ENCODE assay signal across 10 cellular contexts in the genomic region with DNA sequence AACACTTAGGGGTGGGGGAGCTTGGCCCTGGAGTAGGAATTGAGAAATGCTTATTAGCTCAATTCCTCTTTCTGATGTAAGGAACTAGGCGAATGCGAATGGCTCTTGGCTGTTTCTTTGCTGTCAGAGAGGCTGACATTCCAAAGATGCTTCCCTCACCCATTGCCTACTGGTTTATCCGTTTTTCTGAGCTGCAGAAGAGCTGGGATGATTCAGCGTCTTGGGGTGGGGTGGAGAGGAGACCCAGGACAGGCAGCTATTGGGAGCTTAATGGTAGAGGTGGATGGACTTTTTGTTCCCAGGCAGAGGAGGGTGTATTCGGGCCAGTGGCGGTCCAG. TPM values are rescaled to one million over a fixed set of nuclear protein-coding genes. Genes with fewer than 3 reads are reported as not detected.
DNase-seq lines count a peak whose midpoint lies in the region; ATAC-seq, FAIRE-seq and TF ChIP-seq lines count a peak whose summit lies in the region.
"Had no signal": no experiment of that assay in that cellular context is flagged by ENCODE, and none has a peak within 500 bp of the region (broad histone marks: within the 10 kb centered on the region; RNA-seq: fewer than 3 reads in every experiment).

No MANE protein-coding gene starts in this region.

- H3K4me2 ChIP-seq in Karpas-422 (ENCODE audit: low read depth, low read length, poor library complexity, severe bottlenecking) = no peak overlapping the region

- FAIRE-seq in GM12891 (lab: Jason Lieb, UNC) = no peak
- FAIRE-seq: endothelial cell of umbilical vein, TTC549 had no signal

- ATAC-seq in body of pancreas (peak; percentile 37), thoracic aorta (ENCODE audit: insufficient number of reproducible peaks, low FRiP score, low read depth) (no peak)

- no peaks in the 10 kb centered on the region for H3K9me3 ChIP-seq in body of pancreas
- H3K9me3 ChIP-seq in thoracic aorta = no peaks in the 10 kb centered on the region
- H3K9me3 ChIP-seq in Karpas-422 (ENCODE audit: low read length) = no peaks in the 10 kb centered on the region

- no peak overlapping the region for H2AFZ ChIP-seq in Karpas-422 (ENCODE audit: low read length)

- H3K79me2 ChIP-seq in Karpas-422 (ENCODE audit: low read length) = peaks cover 27% of the 10 kb centered on the region

- no peak overlapping the region for H3K4me3 ChIP-seq in body of pancreas
- no peak overlapping the region for H3K4me3 ChIP-seq in thoracic aorta
- no peak overlapping the region for H3K4me3 ChIP-seq in Karpas-422 (ENCODE audit: low read length)

- no peaks in the 10 kb centered on the region for H3K27me3 ChIP-seq in body of pancreas
- no peaks in the 10 kb centered on the region for H3K27me3 ChIP-seq in thoracic aorta (replicated peaks; ENCODE audit: insufficient read depth)
- H3K27me3 ChIP-seq in Karpas-422 (ENCODE audit: low read length) = no peaks in the 10 kb centered on the region

- H3K27ac ChIP-seq in body of pancreas = no peak overlapping the region
- H3K27ac ChIP-seq in thoracic aorta = peak overlapping the region; percentile 28 to 50
- H3K27ac ChIP-seq in Karpas-422 (ENCODE audit: low read length) = no peak overlapping the region

- WGBS in body of pancreas, 2 donors = 70 to 72% methylated on average over 6 of the region's 6 CpGs

- peaks cover 8% of the 10 kb centered on the region; the same call in 1 of the 2 replicates for H4K20me1 ChIP-seq in Karpas-422 (ENCODE audit: insufficient read depth, low read depth, low read length)

- in situ Hi-C loops in KBM-7 (cut with MboI; ENCODE audit: low pct_unique_long_range_greater_than_20kb, low sequenced_read_pairs) = no loop called here

- no peak overlapping the region for H3K9ac ChIP-seq in Karpas-422 (ENCODE audit: low read length)

- intact Hi-C loops in body of pancreas (cut with DNase I) = no loop called here

- DNase-seq in KBM-7 (peak; percentile 56), body of pancreas (peak in 1 of 4 donors; percentile 56), kidney tubule cell (ENCODE audit: low spot score) (peak; percentile 24), thoracic aorta (ENCODE audit: low spot score) (no peak), Karpas-422 (no peak), NCI-H446 treated with DMSO at 0.1 percent for 48 hours (lab: John Stamatoyannopoulos, UW) (no peak), GM12891 (ENCODE audit: insufficient read length, low spot score) (no peak)
- no peak for DNase-seq in activated CD8-positive, alpha-beta memory T cell treated with anti-CD3 and anti-CD28 coated beads for 24 hours

- H3K36me3 ChIP-seq in body of pancreas (replicated peaks in 1 of 2; ENCODE audit: insufficient read depth in 1 of 2, low read depth in 2 of 2) (peaks cover 0 to 1% of the 10 kb centered on the region in 2 donors), thoracic aorta (peaks cover 17% of the 10 kb centered on the region), Karpas-422 (ENCODE audit: insufficient read depth, low read length) (peaks cover 6% of the 10 kb centered on the region; the same call in 1 of the 2 replicates)

- TF ChIP-seq POLR2A in body of pancreas (IDR thresholded peaks at IDR 0.05) = no peak
- no peak for TF ChIP-seq POLR2A in GM12891 (IDR thresholded peaks at IDR 0.05; ENCODE audit: low read depth, low read length)

- H3K9me2 ChIP-seq in Karpas-422 (replicated peaks; ENCODE audit: insufficient read depth, low read length) = no peaks in the 10 kb centered on the region

- peaks cover 9% of the 10 kb centered on the region for H3K4me1 ChIP-seq in body of pancreas
- H3K4me1 ChIP-seq in thoracic aorta (ENCODE audit: control insufficient read depth in 1 of 2, low read depth in 2 of 2) = peaks cover 36 to 56% of the 10 kb centered on the region in 2 donors
- H3K4me1 ChIP-seq in Karpas-422 (ENCODE audit: low read length) = peaks cover 52% of the 10 kb centered on the region

- no peak for TF ChIP-seq CTCF in body of pancreas (IDR thresholded peaks at IDR 0.05)
- TF ChIP-seq CTCF in thoracic aorta (IDR thresholded peaks at IDR 0.05) = no peak

TF ChIP-seq in GM12891, 5 proteins besides CTCF, POLR2A, EP300 and RAD21:
- no peak for TF ChIP-seq TAF1 (IDR thresholded peaks at IDR 0.05; ENCODE audit: low read depth, low read length)
- TF ChIP-seq POU2F2 (IDR thresholded peaks at IDR 0.05; ENCODE audit: low read depth, low read length) = no peak
- no peak for TF ChIP-seq PAX5 (IDR thresholded peaks at IDR 0.05; ENCODE audit: insufficient read depth, low read length, severe bottlenecking)
- no peak for TF ChIP-seq POLR2AphosphoS5 (IDR thresholded peaks at IDR 0.05; ENCODE audit: low read depth, low read length)
- no peak; the same call in 1 of the 2 replicates for TF ChIP-seq SPI1 (IDR thresholded peaks at IDR 0.05; ENCODE audit: low read depth, low read length)

RNA-seq across cellular contexts. Expression of a gene that starts 9.8 kb away (rescaled TPM):
- total RNA-seq in body of pancreas = 1 to 10 TPM; 7.0 to 9.9 TPM
- 10 to 100 TPM; 50.0 to 53.8 TPM for total RNA-seq in thoracic aorta
- total RNA-seq in Karpas-422 (2014; rRNA removed; shearing (Covaris generic); ENCODE audit: low replicate concordance) = 10.1 and 18.0 TPM in 2 replicates
- polyA plus RNA-seq in GM12891 (2012; ENCODE audit: low read depth, missing spikeins) = 14.7 TPM

RNA-seq across cellular contexts. Expression of a gene that starts 26.0 kb away (rescaled TPM):
- not detected for total RNA-seq in body of pancreas
- total RNA-seq in thoracic aorta = 1 to 10 TPM; 1.1 to 9.0 TPM
- total RNA-seq in Karpas-422 (2014; rRNA removed; shearing (Covaris generic); ENCODE audit: low replicate concordance) = 18.6 and 60.0 TPM in 2 replicates
- 20.0 TPM for polyA plus RNA-seq in GM12891 (2012; ENCODE audit: low read depth, missing spikeins)

Comparison
In these comparisons a context has a peak if more than half of its experiments do, and no peak if none do; other contexts are left out.
1. DNase-seq: peak in KBM-7 (single experiment) and kidney tubule cell (single experiment); none in thoracic aorta (single experiment), Karpas-422 (single experiment), NCI-H446 treated with DMSO at 0.1 percent for 48 hours (single experiment), GM12891 (single experiment) and activated CD8-positive, alpha-beta memory T cell treated with anti-CD3 and anti-CD28 coated beads for 24 hours (single experiment).
2. H3K27ac ChIP-seq: peak in thoracic aorta (2 of 2); none in body of pancreas (0 of 4) and Karpas-422 (single experiment).